1 cellular context compared by ENCODE assay signal in the genomic region with DNA sequence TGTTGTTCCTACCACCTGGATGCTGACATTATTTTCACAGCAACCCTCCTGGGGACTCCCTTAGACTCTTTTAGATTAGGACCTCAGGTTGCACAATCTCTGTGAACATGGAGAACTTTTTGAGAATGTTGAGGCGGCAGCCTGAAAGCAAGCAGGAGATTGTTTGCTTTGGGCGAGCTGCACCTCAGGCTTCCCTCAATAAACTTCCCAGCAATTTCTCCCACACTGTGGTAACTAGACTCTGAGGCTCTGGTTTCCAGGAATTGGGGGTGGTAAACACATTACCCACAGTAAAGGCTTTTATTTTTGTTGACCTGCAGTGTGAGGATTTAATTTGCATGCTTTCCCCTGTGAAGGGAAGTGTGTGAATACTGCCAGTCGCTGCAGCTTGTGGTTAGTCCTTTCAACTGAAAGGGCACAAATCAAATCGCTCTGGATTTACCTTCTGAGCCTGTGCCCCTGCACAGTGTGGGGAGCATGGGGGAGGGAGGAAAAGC.
TF ChIP-seq lines count a peak whose summit lies in the region.

No MANE protein-coding gene starts in this region.

TF ChIP-seq in GM23338, 12 proteins besides CTCF, POLR2A, EP300 and RAD21 (continued from another document):
- TF ChIP-seq, protein P1, sequence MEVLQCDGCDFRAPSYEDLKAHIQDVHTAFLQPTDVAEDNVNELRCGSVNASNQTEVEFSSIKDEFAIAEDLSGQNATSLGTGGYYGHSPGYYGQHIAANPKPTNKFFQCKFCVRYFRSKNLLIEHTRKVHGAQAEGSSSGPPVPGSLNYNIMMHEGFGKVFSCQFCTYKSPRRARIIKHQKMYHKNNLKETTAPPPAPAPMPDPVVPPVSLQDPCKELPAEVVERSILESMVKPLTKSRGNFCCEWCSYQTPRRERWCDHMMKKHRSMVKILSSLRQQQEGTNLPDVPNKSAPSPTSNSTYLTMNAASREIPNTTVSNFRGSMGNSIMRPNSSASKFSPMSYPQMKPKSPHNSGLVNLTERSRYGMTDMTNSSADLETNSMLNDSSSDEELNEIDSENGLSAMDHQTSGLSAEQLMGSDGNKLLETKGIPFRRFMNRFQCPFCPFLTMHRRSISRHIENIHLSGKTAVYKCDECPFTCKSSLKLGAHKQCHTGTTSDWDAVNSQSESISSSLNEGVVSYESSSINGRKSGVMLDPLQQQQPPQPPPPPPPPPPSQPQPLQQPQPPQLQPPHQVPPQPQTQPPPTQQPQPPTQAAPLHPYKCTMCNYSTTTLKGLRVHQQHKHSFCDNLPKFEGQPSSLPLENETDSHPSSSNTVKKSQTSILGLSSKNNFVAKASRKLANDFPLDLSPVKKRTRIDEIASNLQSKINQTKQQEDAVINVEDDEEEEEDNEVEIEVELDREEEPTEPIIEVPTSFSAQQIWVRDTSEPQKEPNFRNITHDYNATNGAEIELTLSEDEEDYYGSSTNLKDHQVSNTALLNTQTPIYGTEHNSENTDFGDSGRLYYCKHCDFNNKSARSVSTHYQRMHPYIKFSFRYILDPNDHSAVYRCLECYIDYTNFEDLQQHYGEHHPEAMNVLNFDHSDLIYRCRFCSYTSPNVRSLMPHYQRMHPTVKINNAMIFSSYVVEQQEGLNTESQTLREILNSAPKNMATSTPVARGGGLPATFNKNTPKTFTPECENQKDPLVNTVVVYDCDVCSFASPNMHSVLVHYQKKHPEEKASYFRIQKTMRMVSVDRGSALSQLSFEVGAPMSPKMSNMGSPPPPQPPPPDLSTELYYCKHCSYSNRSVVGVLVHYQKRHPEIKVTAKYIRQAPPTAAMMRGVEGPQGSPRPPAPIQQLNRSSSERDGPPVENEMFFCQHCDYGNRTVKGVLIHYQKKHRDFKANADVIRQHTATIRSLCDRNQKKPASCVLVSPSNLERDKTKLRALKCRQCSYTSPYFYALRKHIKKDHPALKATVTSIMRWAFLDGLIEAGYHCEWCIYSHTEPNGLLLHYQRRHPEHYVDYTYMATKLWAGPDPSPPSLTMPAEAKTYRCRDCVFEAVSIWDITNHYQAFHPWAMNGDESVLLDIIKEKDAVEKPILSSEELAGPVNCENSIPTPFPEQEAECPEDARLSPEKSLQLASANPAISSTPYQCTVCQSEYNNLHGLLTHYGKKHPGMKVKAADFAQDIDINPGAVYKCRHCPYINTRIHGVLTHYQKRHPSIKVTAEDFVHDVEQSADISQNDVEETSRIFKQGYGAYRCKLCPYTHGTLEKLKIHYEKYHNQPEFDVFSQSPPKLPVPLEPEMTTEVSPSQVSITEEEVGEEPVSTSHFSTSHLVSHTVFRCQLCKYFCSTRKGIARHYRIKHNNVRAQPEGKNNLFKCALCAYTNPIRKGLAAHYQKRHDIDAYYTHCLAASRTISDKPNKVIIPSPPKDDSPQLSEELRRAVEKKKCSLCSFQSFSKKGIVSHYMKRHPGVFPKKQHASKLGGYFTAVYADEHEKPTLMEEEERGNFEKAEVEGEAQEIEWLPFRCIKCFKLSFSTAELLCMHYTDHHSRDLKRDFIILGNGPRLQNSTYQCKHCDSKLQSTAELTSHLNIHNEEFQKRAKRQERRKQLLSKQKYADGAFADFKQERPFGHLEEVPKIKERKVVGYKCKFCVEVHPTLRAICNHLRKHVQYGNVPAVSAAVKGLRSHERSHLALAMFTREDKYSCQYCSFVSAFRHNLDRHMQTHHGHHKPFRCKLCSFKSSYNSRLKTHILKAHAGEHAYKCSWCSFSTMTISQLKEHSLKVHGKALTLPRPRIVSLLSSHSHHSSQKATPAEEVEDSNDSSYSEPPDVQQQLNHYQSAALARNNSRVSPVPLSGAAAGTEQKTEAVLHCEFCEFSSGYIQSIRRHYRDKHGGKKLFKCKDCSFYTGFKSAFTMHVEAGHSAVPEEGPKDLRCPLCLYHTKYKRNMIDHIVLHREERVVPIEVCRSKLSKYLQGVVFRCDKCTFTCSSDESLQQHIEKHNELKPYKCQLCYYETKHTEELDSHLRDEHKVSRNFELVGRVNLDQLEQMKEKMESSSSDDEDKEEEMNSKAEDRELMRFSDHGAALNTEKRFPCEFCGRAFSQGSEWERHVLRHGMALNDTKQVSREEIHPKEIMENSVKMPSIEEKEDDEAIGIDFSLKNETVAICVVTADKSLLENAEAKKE (CRISPR knock-in tag; IDR thresholded peaks at IDR 0.05) = no peak
